11 cellular contexts compared by ENCODE assay signal in genomic region chr22:42716649-42717127, GRCh38. TPM values are rescaled to one million over a fixed set of nuclear protein-coding genes. Genes with fewer than 3 reads are reported as not detected.
DNase-seq lines count a peak whose midpoint lies in the region; ATAC-seq and TF ChIP-seq lines count a peak whose summit lies in the region.
"Had no signal": no experiment of that assay in that cellular context is flagged by ENCODE, and none has a peak within 500 bp of the region (broad histone marks: within the 10 kb centered on the region; RNA-seq: fewer than 3 reads in every experiment).

No MANE protein-coding gene starts in this region.

- H3K4me3 ChIP-seq in A673 (ENCODE audit: low read depth, low read length, poor library complexity, severe bottlenecking) = no peak overlapping the region
- H3K4me3 ChIP-seq: HAP-1 had no signal

- no peaks in the 10 kb centered on the region for H3K27me3 ChIP-seq in A673 (replicated peaks; ENCODE audit: insufficient read depth, low read depth, low read length, poor library complexity)

- no peaks in the 10 kb centered on the region for H3K36me3 ChIP-seq in A673 (ENCODE audit: insufficient read depth, low read length, poor library complexity, severe bottlenecking)
- H3K36me3 ChIP-seq: HAP-1 had no signal

- ATAC-seq in HG03097 (IDR thresholded peaks at IDR 0.05; ENCODE audit: low FRiP score, unreplicated experiment) = peak; percentile 44
- no peak for ATAC-seq in HG02623 (IDR thresholded peaks at IDR 0.05; ENCODE audit: unreplicated experiment)

- CTCF ChIA-PET in A673 (lab: Charles Lee) = no interaction called here

- peak; percentile 31 for TF ChIP-seq POLR2A in GM19099 (IDR thresholded peaks at IDR 0.05; ENCODE audit: extremely low read depth, insufficient read length, low read depth)

- no TSS peak for BruUV-seq in A673 (replicated peaks; lab: Mats Ljungman, UMichigan)

- H3K27ac ChIP-seq in A673 (ENCODE audit: low read depth, low read length, poor library complexity, severe bottlenecking) = peak overlapping the region; percentile 53
- peak overlapping the region; percentile 39 for H3K27ac ChIP-seq in epithelial cell of prostate

- intact Hi-C loops in A673 (cut with micrococcal nuclease; ENCODE audit: unreplicated experiment) = no loop called here

- no peak for DNase-seq in A673 (ENCODE audit: low spot score)
- no peak for DNase-seq in epithelial cell of prostate (ENCODE audit: low read depth, low spot score)
- no peak for DNase-seq in 8988T
- DNase-seq in ecto neural progenitor cell (ENCODE audit: low spot score) = no peak
- no peak for DNase-seq in NCI-H2081 treated with DMSO at 0.1 percent for 48 hours (lab: John Stamatoyannopoulos, UW)
- DNase-seq: activated CD4-positive, alpha-beta memory T cell treated with anti-CD3 and anti-CD28 coated beads for 36 hours; central memory CD4-positive, alpha-beta T cell had no signal

- H3K9me3 ChIP-seq in A673 (ENCODE audit: low read depth, low read length, poor library complexity, severe bottlenecking) = no peaks in the 10 kb centered on the region
- H3K9me3 ChIP-seq: HAP-1 had no signal

- no peak for TF ChIP-seq CTCF in A673 (conservative IDR thresholded peaks at IDR 0.05; ENCODE audit: low read depth, low read length)

- POLR2A ChIA-PET in A673 (lab: Charles Lee; ENCODE audit: low non-redundant PET) = interaction anchor here (0.6 kb wide), 1 partner anchor 102 kb away, joined by 5 read pairs; the partner anchor contains the start of gene POLDIP3

- H3K4me1 ChIP-seq in A673 (ENCODE audit: insufficient read depth, low read length, poor library complexity, severe bottlenecking) = peaks cover 29% of the 10 kb centered on the region

RNA-seq across cellular contexts. Expression of gene A4GALT, which starts 4.0 kb away (rescaled TPM):
- 21.9 and 23.7 TPM in 2 replicates for total RNA-seq in A673 (2021)
- total RNA-seq: activated CD4-positive, alpha-beta memory T cell treated with anti-CD3 and anti-CD28 coated beads for 36 hours had no signal
